In the genomic region with DNA sequence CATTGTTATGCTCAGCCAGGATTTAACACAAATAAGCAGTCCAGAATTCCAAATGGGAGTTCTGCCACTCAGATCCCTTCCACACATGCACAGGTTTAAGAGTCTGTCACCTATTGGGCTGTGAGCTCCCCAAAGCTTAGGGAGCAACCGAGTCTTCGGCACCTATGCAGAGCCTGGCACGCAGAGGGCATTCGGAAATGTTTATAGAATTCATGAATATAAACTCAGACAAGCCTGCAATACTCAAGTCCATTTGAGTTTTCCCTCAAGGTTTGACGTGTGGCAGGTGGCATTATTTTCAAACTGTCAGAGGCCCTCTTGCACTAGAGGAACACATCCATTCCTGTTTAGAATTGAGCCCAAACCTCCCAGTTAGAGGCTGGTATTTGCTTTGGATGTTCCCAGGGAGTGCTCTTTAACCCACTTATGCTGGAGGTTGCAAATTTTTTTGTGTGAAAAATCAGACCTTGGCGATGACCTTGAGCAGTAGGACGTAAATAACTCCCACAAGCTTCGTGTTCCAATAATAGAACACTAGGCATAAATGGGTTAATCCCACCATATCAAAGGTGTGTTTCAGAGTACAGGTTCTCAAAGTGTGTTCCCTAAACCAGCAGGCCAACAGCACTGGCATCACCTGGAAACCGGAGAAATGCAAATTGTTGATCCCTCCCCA, we compare ENCODE assay signal across 1 cellular context.
TF ChIP-seq lines count a peak whose summit lies in the region.

No MANE protein-coding gene starts in this region.

TF ChIP-seq in HepG2, 621 proteins besides CTCF, POLR2A, EP300 and RAD21 (continued from another document and continues in another):
- TF ChIP-seq, protein P1, sequence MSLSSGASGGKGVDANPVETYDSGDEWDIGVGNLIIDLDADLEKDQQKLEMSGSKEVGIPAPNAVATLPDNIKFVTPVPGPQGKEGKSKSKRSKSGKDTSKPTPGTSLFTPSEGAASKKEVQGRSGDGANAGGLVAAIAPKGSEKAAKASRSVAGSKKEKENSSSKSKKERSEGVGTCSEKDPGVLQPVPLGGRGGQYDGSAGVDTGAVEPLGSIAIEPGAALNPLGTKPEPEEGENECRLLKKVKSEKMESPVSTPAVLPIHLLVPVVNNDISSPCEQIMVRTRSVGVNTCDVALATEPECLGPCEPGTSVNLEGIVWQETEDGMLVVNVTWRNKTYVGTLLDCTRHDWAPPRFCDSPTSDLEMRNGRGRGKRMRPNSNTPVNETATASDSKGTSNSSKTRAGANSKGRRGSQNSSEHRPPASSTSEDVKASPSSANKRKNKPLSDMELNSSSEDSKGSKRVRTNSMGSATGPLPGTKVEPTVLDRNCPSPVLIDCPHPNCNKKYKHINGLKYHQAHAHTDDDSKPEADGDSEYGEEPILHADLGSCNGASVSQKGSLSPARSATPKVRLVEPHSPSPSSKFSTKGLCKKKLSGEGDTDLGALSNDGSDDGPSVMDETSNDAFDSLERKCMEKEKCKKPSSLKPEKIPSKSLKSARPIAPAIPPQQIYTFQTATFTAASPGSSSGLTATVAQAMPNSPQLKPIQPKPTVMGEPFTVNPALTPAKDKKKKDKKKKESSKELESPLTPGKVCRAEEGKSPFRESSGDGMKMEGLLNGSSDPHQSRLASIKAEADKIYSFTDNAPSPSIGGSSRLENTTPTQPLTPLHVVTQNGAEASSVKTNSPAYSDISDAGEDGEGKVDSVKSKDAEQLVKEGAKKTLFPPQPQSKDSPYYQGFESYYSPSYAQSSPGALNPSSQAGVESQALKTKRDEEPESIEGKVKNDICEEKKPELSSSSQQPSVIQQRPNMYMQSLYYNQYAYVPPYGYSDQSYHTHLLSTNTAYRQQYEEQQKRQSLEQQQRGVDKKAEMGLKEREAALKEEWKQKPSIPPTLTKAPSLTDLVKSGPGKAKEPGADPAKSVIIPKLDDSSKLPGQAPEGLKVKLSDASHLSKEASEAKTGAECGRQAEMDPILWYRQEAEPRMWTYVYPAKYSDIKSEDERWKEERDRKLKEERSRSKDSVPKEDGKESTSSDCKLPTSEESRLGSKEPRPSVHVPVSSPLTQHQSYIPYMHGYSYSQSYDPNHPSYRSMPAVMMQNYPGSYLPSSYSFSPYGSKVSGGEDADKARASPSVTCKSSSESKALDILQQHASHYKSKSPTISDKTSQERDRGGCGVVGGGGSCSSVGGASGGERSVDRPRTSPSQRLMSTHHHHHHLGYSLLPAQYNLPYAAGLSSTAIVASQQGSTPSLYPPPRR (CRISPR knock-in tag; IDR thresholded peaks at IDR 0.05; ENCODE audit: borderline replicate concordance), result peak; percentile 48; the same call in 1 of the 2 replicates
- TF ChIP-seq IRF2 (CRISPR knock-in tag; IDR thresholded peaks at IDR 0.05) (peak; percentile 59; the same call in 1 of the 2 replicates), ZNF205 (CRISPR knock-in tag; IDR thresholded peaks at IDR 0.05) (no peak), CC2D1A (CRISPR knock-in tag; IDR thresholded peaks at IDR 0.05) (no peak), ZNF891 (CRISPR knock-in tag; IDR thresholded peaks at IDR 0.05) (no peak), ZNF572 (CRISPR knock-in tag; IDR thresholded peaks at IDR 0.05) (no peak), ZKSCAN8 (CRISPR knock-in tag; IDR thresholded peaks at IDR 0.05; ENCODE audit: borderline replicate concordance) (no peak), ZBTB42 (CRISPR knock-in tag; IDR thresholded peaks at IDR 0.05) (no peak), FOXC1 (CRISPR knock-in tag; IDR thresholded peaks at IDR 0.05; ENCODE audit: borderline replicate concordance) (no peak), RFX5 (IDR thresholded peaks at IDR 0.05; ENCODE audit: low read depth, low read length) (no peak), TSC22D2 (CRISPR knock-in tag; IDR thresholded peaks at IDR 0.05; ENCODE audit: borderline replicate concordance) (no peak), NFE2L2 (IDR thresholded peaks at IDR 0.05; ENCODE audit: low read length) (no peak), ZNF746 (CRISPR knock-in tag; IDR thresholded peaks at IDR 0.05) (no peak), RFXAP (CRISPR knock-in tag; IDR thresholded peaks at IDR 0.05; ENCODE audit: borderline replicate concordance) (no peak), SOX6 (IDR thresholded peaks at IDR 0.05) (no peak), SOX6 (CRISPR knock-in tag; IDR thresholded peaks at IDR 0.05) (peak; percentile 51; the same call in 1 of the 2 replicates), GTF2F1 (IDR thresholded peaks at IDR 0.05; ENCODE audit: low read length) (no peak), ZNF878 (CRISPR knock-in tag; IDR thresholded peaks at IDR 0.05) (no peak), TFE3 (CRISPR knock-in tag; IDR thresholded peaks at IDR 0.05) (no peak), SNRNP70 (IDR thresholded peaks at IDR 0.05; ENCODE audit: low read depth, low read length) (no peak), TRIM24 (CRISPR knock-in tag; IDR thresholded peaks at IDR 0.05) (no peak), SALL1 (CRISPR knock-in tag; IDR thresholded peaks at IDR 0.05) (peak; percentile 55; the same call in 1 of the 2 replicates), ZNF652 (CRISPR knock-in tag; IDR thresholded peaks at IDR 0.05; ENCODE audit: borderline replicate concordance, low read depth) (peak; percentile 89)
- TF ChIP-seq, protein P2, sequence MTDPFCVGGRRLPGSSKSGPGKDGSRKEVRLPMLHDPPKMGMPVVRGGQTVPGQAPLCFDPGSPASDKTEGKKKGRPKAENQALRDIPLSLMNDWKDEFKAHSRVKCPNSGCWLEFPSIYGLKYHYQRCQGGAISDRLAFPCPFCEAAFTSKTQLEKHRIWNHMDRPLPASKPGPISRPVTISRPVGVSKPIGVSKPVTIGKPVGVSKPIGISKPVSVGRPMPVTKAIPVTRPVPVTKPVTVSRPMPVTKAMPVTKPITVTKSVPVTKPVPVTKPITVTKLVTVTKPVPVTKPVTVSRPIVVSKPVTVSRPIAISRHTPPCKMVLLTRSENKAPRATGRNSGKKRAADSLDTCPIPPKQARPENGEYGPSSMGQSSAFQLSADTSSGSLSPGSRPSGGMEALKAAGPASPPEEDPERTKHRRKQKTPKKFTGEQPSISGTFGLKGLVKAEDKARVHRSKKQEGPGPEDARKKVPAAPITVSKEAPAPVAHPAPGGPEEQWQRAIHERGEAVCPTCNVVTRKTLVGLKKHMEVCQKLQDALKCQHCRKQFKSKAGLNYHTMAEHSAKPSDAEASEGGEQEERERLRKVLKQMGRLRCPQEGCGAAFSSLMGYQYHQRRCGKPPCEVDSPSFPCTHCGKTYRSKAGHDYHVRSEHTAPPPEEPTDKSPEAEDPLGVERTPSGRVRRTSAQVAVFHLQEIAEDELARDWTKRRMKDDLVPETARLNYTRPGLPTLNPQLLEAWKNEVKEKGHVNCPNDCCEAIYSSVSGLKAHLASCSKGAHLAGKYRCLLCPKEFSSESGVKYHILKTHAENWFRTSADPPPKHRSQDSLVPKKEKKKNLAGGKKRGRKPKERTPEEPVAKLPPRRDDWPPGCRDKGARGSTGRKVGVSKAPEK (CRISPR knock-in tag; IDR thresholded peaks at IDR 0.05; ENCODE audit: borderline replicate concordance), result no peak
- TF ChIP-seq, protein P3, sequence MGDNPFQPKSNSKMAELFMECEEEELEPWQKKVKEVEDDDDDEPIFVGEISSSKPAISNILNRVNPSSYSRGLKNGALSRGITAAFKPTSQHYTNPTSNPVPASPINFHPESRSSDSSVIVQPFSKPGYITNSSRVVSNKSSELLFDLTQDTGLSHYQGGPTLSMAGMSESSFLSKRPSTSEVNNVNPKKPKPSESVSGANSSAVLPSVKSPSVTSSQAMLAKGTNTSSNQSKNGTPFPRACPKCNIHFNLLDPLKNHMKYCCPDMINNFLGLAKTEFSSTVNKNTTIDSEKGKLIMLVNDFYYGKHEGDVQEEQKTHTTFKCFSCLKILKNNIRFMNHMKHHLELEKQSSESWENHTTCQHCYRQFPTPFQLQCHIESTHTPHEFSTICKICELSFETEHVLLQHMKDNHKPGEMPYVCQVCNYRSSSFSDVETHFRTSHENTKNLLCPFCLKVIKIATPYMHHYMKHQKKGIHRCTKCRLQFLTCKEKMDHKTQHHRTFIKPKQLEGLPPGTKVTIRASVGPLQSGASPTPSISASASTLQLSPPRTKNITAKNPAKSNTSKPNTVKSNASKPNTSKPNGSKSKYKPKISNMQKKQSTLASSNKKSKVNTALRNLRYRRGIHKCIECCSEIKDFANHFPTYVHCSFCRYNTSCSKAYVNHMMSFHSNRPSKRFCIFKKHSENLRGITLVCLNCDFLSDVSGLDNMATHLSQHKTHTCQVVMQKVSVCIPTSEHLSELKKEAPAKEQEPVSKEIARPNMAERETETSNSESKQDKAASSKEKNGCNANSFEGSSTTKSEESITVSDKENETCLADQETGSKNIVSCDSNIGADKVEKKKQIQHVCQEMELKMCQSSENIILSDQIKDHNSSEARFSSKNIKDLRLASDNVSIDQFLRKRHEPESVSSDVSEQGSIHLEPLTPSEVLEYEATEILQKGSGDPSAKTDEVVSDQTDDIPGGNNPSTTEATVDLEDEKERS (CRISPR knock-in tag; IDR thresholded peaks at IDR 0.05), result 0 out of 2 replicates have a peak, but pooled peaks have one; percentile 17
- TF ChIP-seq, protein P4, sequence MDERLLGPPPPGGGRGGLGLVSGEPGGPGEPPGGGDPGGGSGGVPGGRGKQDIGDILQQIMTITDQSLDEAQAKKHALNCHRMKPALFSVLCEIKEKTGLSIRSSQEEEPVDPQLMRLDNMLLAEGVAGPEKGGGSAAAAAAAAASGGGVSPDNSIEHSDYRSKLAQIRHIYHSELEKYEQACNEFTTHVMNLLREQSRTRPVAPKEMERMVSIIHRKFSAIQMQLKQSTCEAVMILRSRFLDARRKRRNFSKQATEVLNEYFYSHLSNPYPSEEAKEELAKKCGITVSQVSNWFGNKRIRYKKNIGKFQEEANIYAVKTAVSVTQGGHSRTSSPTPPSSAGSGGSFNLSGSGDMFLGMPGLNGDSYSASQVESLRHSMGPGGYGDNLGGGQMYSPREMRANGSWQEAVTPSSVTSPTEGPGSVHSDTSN (CRISPR knock-in tag; IDR thresholded peaks at IDR 0.05), result no peak
- TF ChIP-seq, protein P5, sequence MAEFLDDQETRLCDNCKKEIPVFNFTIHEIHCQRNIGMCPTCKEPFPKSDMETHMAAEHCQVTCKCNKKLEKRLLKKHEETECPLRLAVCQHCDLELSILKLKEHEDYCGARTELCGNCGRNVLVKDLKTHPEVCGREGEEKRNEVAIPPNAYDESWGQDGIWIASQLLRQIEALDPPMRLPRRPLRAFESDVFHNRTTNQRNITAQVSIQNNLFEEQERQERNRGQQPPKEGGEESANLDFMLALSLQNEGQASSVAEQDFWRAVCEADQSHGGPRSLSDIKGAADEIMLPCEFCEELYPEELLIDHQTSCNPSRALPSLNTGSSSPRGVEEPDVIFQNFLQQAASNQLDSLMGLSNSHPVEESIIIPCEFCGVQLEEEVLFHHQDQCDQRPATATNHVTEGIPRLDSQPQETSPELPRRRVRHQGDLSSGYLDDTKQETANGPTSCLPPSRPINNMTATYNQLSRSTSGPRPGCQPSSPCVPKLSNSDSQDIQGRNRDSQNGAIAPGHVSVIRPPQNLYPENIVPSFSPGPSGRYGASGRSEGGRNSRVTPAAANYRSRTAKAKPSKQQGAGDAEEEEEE (CRISPR knock-in tag; IDR thresholded peaks at IDR 0.05; ENCODE audit: borderline replicate concordance), result no peak
- TF ChIP-seq, protein P6, sequence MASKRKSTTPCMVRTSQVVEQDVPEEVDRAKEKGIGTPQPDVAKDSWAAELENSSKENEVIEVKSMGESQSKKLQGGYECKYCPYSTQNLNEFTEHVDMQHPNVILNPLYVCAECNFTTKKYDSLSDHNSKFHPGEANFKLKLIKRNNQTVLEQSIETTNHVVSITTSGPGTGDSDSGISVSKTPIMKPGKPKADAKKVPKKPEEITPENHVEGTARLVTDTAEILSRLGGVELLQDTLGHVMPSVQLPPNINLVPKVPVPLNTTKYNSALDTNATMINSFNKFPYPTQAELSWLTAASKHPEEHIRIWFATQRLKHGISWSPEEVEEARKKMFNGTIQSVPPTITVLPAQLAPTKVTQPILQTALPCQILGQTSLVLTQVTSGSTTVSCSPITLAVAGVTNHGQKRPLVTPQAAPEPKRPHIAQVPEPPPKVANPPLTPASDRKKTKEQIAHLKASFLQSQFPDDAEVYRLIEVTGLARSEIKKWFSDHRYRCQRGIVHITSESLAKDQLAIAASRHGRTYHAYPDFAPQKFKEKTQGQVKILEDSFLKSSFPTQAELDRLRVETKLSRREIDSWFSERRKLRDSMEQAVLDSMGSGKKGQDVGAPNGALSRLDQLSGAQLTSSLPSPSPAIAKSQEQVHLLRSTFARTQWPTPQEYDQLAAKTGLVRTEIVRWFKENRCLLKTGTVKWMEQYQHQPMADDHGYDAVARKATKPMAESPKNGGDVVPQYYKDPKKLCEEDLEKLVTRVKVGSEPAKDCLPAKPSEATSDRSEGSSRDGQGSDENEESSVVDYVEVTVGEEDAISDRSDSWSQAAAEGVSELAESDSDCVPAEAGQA (IDR thresholded peaks at IDR 0.05; ENCODE audit: low read depth), result no peak
- TF ChIP-seq, protein P6 (CRISPR knock-in tag; IDR thresholded peaks at IDR 0.05; ENCODE audit: borderline replicate concordance), result no peak
- TF ChIP-seq, protein P7, sequence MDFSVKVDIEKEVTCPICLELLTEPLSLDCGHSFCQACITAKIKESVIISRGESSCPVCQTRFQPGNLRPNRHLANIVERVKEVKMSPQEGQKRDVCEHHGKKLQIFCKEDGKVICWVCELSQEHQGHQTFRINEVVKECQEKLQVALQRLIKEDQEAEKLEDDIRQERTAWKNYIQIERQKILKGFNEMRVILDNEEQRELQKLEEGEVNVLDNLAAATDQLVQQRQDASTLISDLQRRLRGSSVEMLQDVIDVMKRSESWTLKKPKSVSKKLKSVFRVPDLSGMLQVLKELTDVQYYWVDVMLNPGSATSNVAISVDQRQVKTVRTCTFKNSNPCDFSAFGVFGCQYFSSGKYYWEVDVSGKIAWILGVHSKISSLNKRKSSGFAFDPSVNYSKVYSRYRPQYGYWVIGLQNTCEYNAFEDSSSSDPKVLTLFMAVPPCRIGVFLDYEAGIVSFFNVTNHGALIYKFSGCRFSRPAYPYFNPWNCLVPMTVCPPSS (IDR thresholded peaks at IDR 0.05), result no peak
